Comparison of ENCODE assay signal across 13 cellular contexts in genomic region chr13:73074101-73074500, GRCh38. TPM values are rescaled to one million over a fixed set of nuclear protein-coding genes. Genes with fewer than 3 reads are reported as not detected.
DNase-seq lines count a peak whose midpoint lies in the region; ATAC-seq and TF ChIP-seq lines count a peak whose summit lies in the region.
"Had no signal": no experiment of that assay in that cellular context is flagged by ENCODE, and none has a peak within 500 bp of the region (broad histone marks: within the 10 kb centered on the region; RNA-seq: fewer than 3 reads in every experiment).

No MANE protein-coding gene starts in this region.

- DNase-seq in activated CD8-positive, alpha-beta memory T cell treated with anti-CD3 and anti-CD28 coated beads, Interleukin-2, amount 10 ng/mL, durations not matched to agents 7 days and 5 days = no peak
- DNase-seq in activated CD8-positive, alpha-beta memory T cell treated with anti-CD3 and anti-CD28 coated beads, Interleukin-2, amount 50 U/mL, for 48 hours = no peak
- DNase-seq in endodermal cell = no peak
- no peak for DNase-seq in coronary artery (ENCODE audit: low spot score)
- no peak for DNase-seq in effector memory CD4-positive, alpha-beta T cell
- no peak for DNase-seq in NCI-H2196 (lab: John Stamatoyannopoulos, UW; ENCODE audit: unreplicated experiment)
- no peak for DNase-seq in NCI-H2029 (lab: John Stamatoyannopoulos, UW)
- DNase-seq: activated T-cell treated with anti-CD3 and anti-CD28 coated beads, Interleukin-2, amount 50 U/mL, for 1 hour; caudate nucleus; foreskin melanocyte; NCI-H1436; T1000 had no signal

- H3K9ac ChIP-seq in endodermal cell (ENCODE audit: extremely low read depth, low read length, poor library complexity, severe bottlenecking) = no peak overlapping the region

- H3K4me3 ChIP-seq in endodermal cell (ENCODE audit: low read length) (no peak overlapping the region), coronary artery (no peak overlapping the region)
- H3K4me3 ChIP-seq in effector memory CD4-positive, alpha-beta T cell (ENCODE audit: insufficient read depth, low read depth, low read length, poor library complexity, severe bottlenecking) = no peak overlapping the region

- no peaks in the 10 kb centered on the region for H3K27me3 ChIP-seq in endodermal cell (ENCODE audit: control insufficient read depth, insufficient read depth, low read length, poor library complexity, severe bottlenecking)
- H3K27me3 ChIP-seq in effector memory CD4-positive, alpha-beta T cell (replicated peaks; ENCODE audit: control insufficient read depth, insufficient read depth, low read length, poor library complexity, severe bottlenecking) = no peaks in the 10 kb centered on the region

- peaks cover 6% of the 10 kb centered on the region for H3K4me1 Mint-ChIP-seq in activated CD8-positive, alpha-beta memory T cell treated with anti-CD3 and anti-CD28 coated beads, Interleukin-2, amount 10 ng/mL, durations not matched to agents 7 days and 5 days
- H3K4me1 Mint-ChIP-seq in endodermal cell = peaks cover 58% of the 10 kb centered on the region

- no peak for ATAC-seq in activated CD8-positive, alpha-beta memory T cell treated with anti-CD3 and anti-CD28 coated beads, Interleukin-2, amount 10 ng/mL, durations not matched to agents 7 days and 5 days
- peak; percentile 82 for ATAC-seq in HG03442 (IDR thresholded peaks at IDR 0.05; ENCODE audit: unreplicated experiment)

- no peaks in the 10 kb centered on the region for H3K36me3 Mint-ChIP-seq in activated CD8-positive, alpha-beta memory T cell treated with anti-CD3 and anti-CD28 coated beads, Interleukin-2, amount 10 ng/mL, durations not matched to agents 7 days and 5 days
- peaks cover 26% of the 10 kb centered on the region for H3K36me3 Mint-ChIP-seq in endodermal cell (ENCODE audit: low read depth)

- TF ChIP-seq CTCF in endodermal cell (conservative IDR thresholded peaks at IDR 0.05) (no peak), coronary artery (IDR thresholded peaks at IDR 0.05) (no peak)

- WGBS in endodermal cell (ENCODE audit: insufficient coverage in 1 of 2, insufficient read length in 1 of 2), 2 experiments = 89% methylated on average over 2 of the region's 3 CpGs; no CpG with 5 or more reads in 1 of the 2 experiments

- no peak overlapping the region for H3K27ac ChIP-seq in endodermal cell (ENCODE audit: low read depth, low read length)
- no peak overlapping the region for H3K27ac ChIP-seq in coronary artery
- H3K27ac ChIP-seq in effector memory CD4-positive, alpha-beta T cell (ENCODE audit: insufficient read depth, low read length, poor library complexity, severe bottlenecking) = no peak overlapping the region

- no peaks in the 10 kb centered on the region for H3K9me3 ChIP-seq in endodermal cell (ENCODE audit: control insufficient read depth, low read length)
- no peaks in the 10 kb centered on the region for H3K9me3 ChIP-seq in effector memory CD4-positive, alpha-beta T cell (ENCODE audit: control insufficient read depth, low read length)

- H3K4me1 ChIP-seq in endodermal cell (ENCODE audit: control insufficient read depth, insufficient read depth, low read length) = peaks cover 11% of the 10 kb centered on the region
- no peaks in the 10 kb centered on the region for H3K4me1 ChIP-seq in effector memory CD4-positive, alpha-beta T cell (ENCODE audit: control insufficient read depth, insufficient read depth, low read length, poor library complexity, severe bottlenecking)

- H3K27me3 Mint-ChIP-seq in activated CD8-positive, alpha-beta memory T cell treated with anti-CD3 and anti-CD28 coated beads, Interleukin-2, amount 10 ng/mL, durations not matched to agents 7 days and 5 days = peaks cover 2% of the 10 kb centered on the region
- no peaks in the 10 kb centered on the region for H3K27me3 Mint-ChIP-seq in endodermal cell (ENCODE audit: insufficient read depth)

- H3K36me3 ChIP-seq in endodermal cell (ENCODE audit: control insufficient read depth, insufficient read depth, low read length) = peaks cover 64% of the 10 kb centered on the region
- H3K36me3 ChIP-seq in effector memory CD4-positive, alpha-beta T cell (ENCODE audit: control insufficient read depth, insufficient read depth, low read length) = no peaks in the 10 kb centered on the region

- CTCF ChIA-PET in activated CD8-positive, alpha-beta memory T cell treated with anti-CD3 and anti-CD28 coated beads, Interleukin-2, amount 10 ng/mL, durations not matched to agents 7 days and 5 days (lab: Charles Lee) = no interaction called here

- no peaks in the 10 kb centered on the region for H3K9me3 Mint-ChIP-seq in activated CD8-positive, alpha-beta memory T cell treated with anti-CD3 and anti-CD28 coated beads, Interleukin-2, amount 10 ng/mL, durations not matched to agents 7 days and 5 days (ENCODE audit: low read depth)
- no peaks in the 10 kb centered on the region for H3K9me3 Mint-ChIP-seq in endodermal cell

- H3K27ac Mint-ChIP-seq in activated CD8-positive, alpha-beta memory T cell treated with anti-CD3 and anti-CD28 coated beads, Interleukin-2, amount 10 ng/mL, durations not matched to agents 7 days and 5 days = no peak overlapping the region
- H3K27ac Mint-ChIP-seq in endodermal cell = peak overlapping the region; percentile 56

- peak overlapping the region; percentile 28 for H3K4me3 Mint-ChIP-seq in activated CD8-positive, alpha-beta memory T cell treated with anti-CD3 and anti-CD28 coated beads, Interleukin-2, amount 10 ng/mL, durations not matched to agents 7 days and 5 days
- H3K4me3 Mint-ChIP-seq in endodermal cell = no peak overlapping the region

RNA-seq across cellular contexts. Expression of gene KLF5, which starts 15.3 kb away (rescaled TPM):
- total RNA-seq in activated CD8-positive, alpha-beta memory T cell treated with anti-CD3 and anti-CD28 coated beads, Interleukin-2, amount 10 ng/mL, durations not matched to agents 7 days and 5 days = 1 to 10 TPM; 1.6 to 2.3 TPM
- 10 to 100 TPM; 39.6 to 41.1 TPM for total RNA-seq in endodermal cell
- polyA plus RNA-seq in endodermal cell (2013, experiment 1 of 2) = 6.3 TPM
- 7.4 TPM for polyA plus RNA-seq in endodermal cell (2013, experiment 2 of 2)

Comparison
In these comparisons a context has a peak if more than half of its experiments do, and no peak if none do; other contexts are left out.
1. RNA of gene KLF5, which starts 15.3 kb away (total RNA-seq): 39.6 to 41.1 TPM in endodermal cell; 1.6 to 2.3 TPM in activated CD8-positive, alpha-beta memory T cell treated with anti-CD3 and anti-CD28 coated beads, Interleukin-2, amount 10 ng/mL, durations not matched to agents 7 days and 5 days; every median in the first group is over 10 times any median in the second.